15 cellular contexts compared by ENCODE assay signal in the genomic region with DNA sequence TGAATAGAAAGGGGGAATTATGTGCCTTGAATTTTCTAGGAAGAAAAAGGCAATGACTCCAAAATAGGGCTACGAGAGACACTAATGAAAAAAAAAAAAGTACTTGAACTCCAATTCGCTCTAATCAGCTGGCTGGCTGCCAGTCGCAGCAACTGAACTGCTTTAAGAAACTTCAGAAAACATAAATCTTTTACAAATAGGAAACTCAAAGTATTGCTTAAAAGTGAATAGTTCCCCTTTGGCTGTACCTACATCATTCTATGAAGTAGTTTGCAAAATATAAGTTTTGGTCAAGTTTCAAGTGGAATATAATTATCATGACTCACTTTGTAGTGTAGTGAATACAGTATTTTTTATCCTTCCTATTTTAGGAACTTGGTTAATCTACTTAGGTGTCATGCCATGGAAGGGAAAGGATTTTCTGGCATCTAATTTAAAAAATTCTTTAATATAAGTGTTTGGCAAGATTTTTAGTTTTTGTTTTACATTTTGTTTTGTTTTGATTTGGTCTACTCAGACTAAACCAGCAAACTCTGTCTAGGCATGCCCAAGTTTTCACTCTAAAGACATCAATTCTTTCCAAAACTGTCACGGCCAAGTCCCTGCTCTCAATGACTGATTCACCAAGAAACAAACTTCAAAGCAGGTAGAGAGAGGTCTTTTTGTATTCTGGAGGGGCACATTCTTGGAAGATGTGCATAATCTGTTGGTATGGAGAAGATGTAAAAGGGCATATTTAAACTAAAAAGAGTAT.
DNase-seq lines count a peak whose midpoint lies in the region; TF ChIP-seq lines count a peak whose summit lies in the region.
"Had no signal": no experiment of that assay in that cellular context is flagged by ENCODE, and none has a peak within 500 bp of the region (broad histone marks: within the 10 kb centered on the region; RNA-seq: fewer than 3 reads in every experiment).

No MANE protein-coding gene starts in this region.

- no peak overlapping the region for H3K23ac ChIP-seq in trophoblast cell (ENCODE audit: low read length)

- H2BK120ac ChIP-seq in trophoblast cell (ENCODE audit: insufficient read depth, low read length, poor library complexity) = no peak overlapping the region

- no peaks in the 10 kb centered on the region for H3K79me1 ChIP-seq in trophoblast cell (ENCODE audit: low read length)

- DNase-seq in NCI-H1105 treated with DMSO at 0.1 percent for 48 hours (lab: John Stamatoyannopoulos, UW) (peak; percentile 11), NCI-H1105 (lab: John Stamatoyannopoulos, UW) (no peak), fibroblast of gingiva (ENCODE audit: low read depth) (peak; percentile 19), retinal pigment epithelial cell (ENCODE audit: low read depth) (peak; percentile 46), trophoblast cell (no peak), ovary (no peak)
- no peak for DNase-seq in activated CD4-positive, CD25-positive, alpha-beta regulatory T cell (lab: John Stamatoyannopoulos, UW)
- DNase-seq: activated naive CD4-positive, alpha-beta T cell; central memory CD4-positive, alpha-beta T cell; left colon; natural killer cell; NCI-H187; NCI-H526 had no signal

- H2BK5ac ChIP-seq in trophoblast cell (ENCODE audit: low read depth, low read length, poor library complexity) = no peak overlapping the region

- H4K20me1 ChIP-seq in OCI-LY3 (ENCODE audit: insufficient read depth, low read length) = no peaks in the 10 kb centered on the region

- H2AK5ac ChIP-seq in trophoblast cell (ENCODE audit: low read length) = no peak overlapping the region

- no peak for TF ChIP-seq POLR2A in ovary (IDR thresholded peaks at IDR 0.05)

- H3K4me2 ChIP-seq in OCI-LY3 (ENCODE audit: low read length) (peak overlapping the region; percentile 29; the same call in 1 of the 2 replicates), trophoblast cell (ENCODE audit: low read length) (no peak overlapping the region)

- no peak overlapping the region for H4K8ac ChIP-seq in trophoblast cell (ENCODE audit: low read depth, low read length)

- no peaks in the 10 kb centered on the region for H3K36me3 ChIP-seq in OCI-LY3 (replicated peaks; ENCODE audit: low read depth, low read length)
- no peaks in the 10 kb centered on the region for H3K36me3 ChIP-seq in trophoblast cell (ENCODE audit: control insufficient read depth in 1 of 2, insufficient read depth in 2 of 2, low read length in 2 of 2)
- no peaks in the 10 kb centered on the region for H3K36me3 ChIP-seq in ovary

- H3K27ac ChIP-seq in OCI-LY3 (ENCODE audit: low read length) = no peak overlapping the region
- no peak overlapping the region for H3K27ac ChIP-seq in trophoblast cell (ENCODE audit: low read depth, low read length)
- H3K27ac ChIP-seq in ovary = no peak overlapping the region
- H3K27ac ChIP-seq: RWPE1 had no signal

- H3K79me2 ChIP-seq in OCI-LY3 (ENCODE audit: low read length) (no peaks in the 10 kb centered on the region), trophoblast cell (ENCODE audit: control insufficient read depth, insufficient read depth, low read length, poor library complexity) (no peaks in the 10 kb centered on the region)

- TF ChIP-seq CTCF in OCI-LY3 (IDR thresholded peaks at IDR 0.05; ENCODE audit: low read depth, low read length) (no peak), retinal pigment epithelial cell (conservative IDR thresholded peaks at IDR 0.05; ENCODE audit: low read depth, low read length) (no peak), ovary (IDR thresholded peaks at IDR 0.05) (no peak)

- H3K4me3 ChIP-seq in OCI-LY3 (ENCODE audit: low read length) (no peak overlapping the region), retinal pigment epithelial cell (ENCODE audit: low read length) (no peak overlapping the region), trophoblast cell (ENCODE audit: low read depth, low read length) (no peak overlapping the region), ovary (no peak overlapping the region)

- H3K4me1 ChIP-seq in OCI-LY3 (ENCODE audit: low read length) = peaks cover 19% of the 10 kb centered on the region
- H3K4me1 ChIP-seq in trophoblast cell (ENCODE audit: control insufficient read depth in 1 of 2, insufficient read depth in 2 of 2, low read length in 2 of 2) = no peaks in the 10 kb centered on the region
- H3K4me1 ChIP-seq in ovary (ENCODE audit: insufficient read depth) = no peaks in the 10 kb centered on the region

- H3K4ac ChIP-seq in trophoblast cell (ENCODE audit: low read depth, low read length) = no peak overlapping the region

- no peak overlapping the region for H3K14ac ChIP-seq in trophoblast cell (ENCODE audit: low read length)

- H4K91ac ChIP-seq in trophoblast cell (ENCODE audit: low read depth, low read length) = no peak overlapping the region

- no peak overlapping the region for H2AFZ ChIP-seq in OCI-LY3 (ENCODE audit: low read depth, low read length)
- no peak overlapping the region for H2AFZ ChIP-seq in trophoblast cell (ENCODE audit: insufficient read depth, low read length, poor library complexity)

- H3K9ac ChIP-seq in OCI-LY3 (ENCODE audit: low read length) (no peak overlapping the region), trophoblast cell (ENCODE audit: low read length) (no peak overlapping the region)

- no peak overlapping the region for H2BK12ac ChIP-seq in trophoblast cell (ENCODE audit: low read length)

- no peak for TF ChIP-seq EP300 in ovary (IDR thresholded peaks at IDR 0.05)

- H3K9me3 ChIP-seq in OCI-LY3 (ENCODE audit: insufficient read depth, low read length) (no peaks in the 10 kb centered on the region), trophoblast cell (ENCODE audit: insufficient read depth, low read depth, low read length) (no peaks in the 10 kb centered on the region), ovary (no peaks in the 10 kb centered on the region)

- H3K27me3 ChIP-seq in OCI-LY3 (ENCODE audit: low read depth, low read length) (no peaks in the 10 kb centered on the region), trophoblast cell (ENCODE audit: insufficient read depth, low read length) (no peaks in the 10 kb centered on the region), ovary (no peaks in the 10 kb centered on the region)

- WGBS in trophoblast cell (ENCODE audit: extremely low coverage, insufficient coverage, insufficient read length) = no CpG with 5 or more reads among the region's 4 CpGs
- 4 to 8% (median 4%) methylated on average over 4 of the region's 4 CpGs for WGBS in ovary, 3 donors

- H4K12ac ChIP-seq in trophoblast cell (ENCODE audit: low read depth, low read length) = no peak overlapping the region

- intact Hi-C loops in ovary (cut with DNase I) = no loop called here

- H3K18ac ChIP-seq in trophoblast cell (ENCODE audit: low read length) = no peak overlapping the region

Comparison
In these comparisons a context has a peak if more than half of its experiments do, and no peak if none do; other contexts are left out.
1. DNase-seq: peak in NCI-H1105 treated with DMSO at 0.1 percent for 48 hours (single experiment), fibroblast of gingiva (single experiment) and retinal pigment epithelial cell (single experiment); none in NCI-H1105 (single experiment), trophoblast cell (0 of 2), ovary (0 of 5) and activated CD4-positive, CD25-positive, alpha-beta regulatory T cell (0 of 4).